8 cellular contexts compared by ENCODE assay signal in the genomic region with DNA sequence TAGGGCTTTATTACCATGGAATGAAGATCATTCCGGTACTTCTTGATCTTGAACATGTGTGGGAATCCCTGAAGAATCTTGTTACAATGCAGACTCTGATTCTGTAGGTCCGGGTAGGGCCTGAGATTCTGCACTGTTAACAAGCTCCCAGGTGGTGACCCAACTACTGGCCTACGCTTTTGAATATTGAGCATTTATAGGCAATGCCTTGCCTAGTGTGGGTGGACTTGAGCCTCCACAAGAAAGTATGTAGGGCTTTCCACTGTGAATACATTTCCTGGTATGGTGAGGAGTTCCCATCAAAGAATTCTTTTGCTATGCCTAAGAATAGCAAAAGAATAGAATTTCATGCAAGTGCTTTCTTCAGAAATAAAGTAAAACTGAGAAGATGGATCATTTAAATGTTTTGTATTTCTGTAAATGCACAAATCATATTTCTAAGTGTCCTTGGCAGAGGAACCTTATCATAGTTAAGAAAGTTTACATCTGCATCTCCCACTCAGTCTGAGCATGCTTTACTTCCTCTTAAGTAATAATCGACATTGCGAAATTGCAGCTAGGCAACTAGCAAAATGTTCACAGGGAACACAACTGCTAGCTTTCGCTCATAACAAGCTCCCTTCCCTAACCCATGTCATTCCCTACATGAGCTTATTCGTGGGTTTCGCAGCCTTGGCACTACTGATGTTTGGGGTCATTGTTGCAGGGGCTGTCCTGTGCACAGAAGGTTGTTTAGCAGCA.
DNase-seq lines count a peak whose midpoint lies in the region; ATAC-seq and TF ChIP-seq lines count a peak whose summit lies in the region.

No MANE protein-coding gene starts in this region.

- in situ Hi-C loops in G401 (cut with HindIII; ENCODE audit: low sequenced_read_pairs), result no loop called here

- intact Hi-C loops in sciatic nerve (cut with DNase I), result no loop called here

- TF ChIP-seq CTCF in fibroblast of the aortic adventitia (IDR thresholded peaks at IDR 0.05; ENCODE audit: insufficient read depth, low read length), result no peak

- no peak overlapping the region for H3K4me3 ChIP-seq in fibroblast of the aortic adventitia (ENCODE audit: low read depth, low read length)

- DNase-seq in GM04504 (ENCODE audit: low read depth), result peak; percentile 80
- DNase-seq in SIG-M5 (lab: John Stamatoyannopoulos, UW), result peak; percentile 77
- DNase-seq in fibroblast of the aortic adventitia (ENCODE audit: low read depth), result peak; percentile 93
- DNase-seq in sciatic nerve (ENCODE audit: low spot score), result no peak
- DNase-seq in midbrain (lab: John Stamatoyannopoulos, UW), result no peak
- DNase-seq in G401 (ENCODE audit: low spot score), result no peak

- ATAC-seq in sciatic nerve (peak; percentile 89), GM21360 (IDR thresholded peaks at IDR 0.05; ENCODE audit: unreplicated experiment) (no peak), GM19463 (IDR thresholded peaks at IDR 0.05; ENCODE audit: unreplicated experiment) (no peak)

Comparison
In these comparisons a context has a peak if more than half of its experiments do, and no peak if none do; other contexts are left out.
1. DNase-seq: peak in GM04504 (single experiment), SIG-M5 (single experiment) and fibroblast of the aortic adventitia (single experiment); none in sciatic nerve (single experiment), midbrain (single experiment) and G401 (single experiment).